In genomic region chrX:105775672-105776071, GRCh38 we compare ENCODE assay signal across 1 cellular context.
TF ChIP-seq lines count a peak whose summit lies in the region.

No MANE protein-coding gene starts in this region.

TF ChIP-seq in HepG2, 621 proteins besides CTCF, POLR2A, EP300 and RAD21 (continued from another document):
- no peak for TF ChIP-seq PBX3 (CRISPR knock-in tag; IDR thresholded peaks at IDR 0.05; ENCODE audit: borderline replicate concordance)
